1 cellular context compared by ENCODE assay signal in the genomic region with DNA sequence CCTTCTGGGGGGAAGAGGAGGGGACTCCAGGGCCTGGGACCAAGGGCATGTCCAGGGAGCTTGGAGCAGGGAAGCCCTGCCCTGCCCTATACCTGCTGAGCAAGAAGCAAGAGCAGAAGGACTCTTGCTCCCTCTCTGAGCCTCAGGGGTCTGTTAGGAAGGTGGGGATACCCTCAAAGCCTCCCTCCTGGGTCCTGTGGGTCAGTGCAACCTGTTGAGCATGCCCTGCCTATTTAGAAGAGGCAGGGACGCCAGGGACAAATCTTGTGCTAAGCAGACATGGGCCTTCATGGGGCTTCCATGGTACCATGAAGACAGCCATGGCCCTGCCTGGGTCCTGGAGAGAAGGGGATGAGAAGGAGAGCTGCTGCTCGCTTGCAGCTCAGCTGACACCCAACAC.
TF ChIP-seq lines count a peak whose summit lies in the region.

No MANE protein-coding gene starts in this region.

TF ChIP-seq in H1, 55 proteins besides CTCF, POLR2A, EP300 and RAD21:
- TF ChIP-seq SP4 (IDR thresholded peaks at IDR 0.05; ENCODE audit: low read length) (no peak), CHD2 (IDR thresholded peaks at IDR 0.05; ENCODE audit: low read length) (no peak), TAF1 (IDR thresholded peaks at IDR 0.05; ENCODE audit: low read depth, low read length) (no peak), SP2 (IDR thresholded peaks at IDR 0.05; ENCODE audit: low read length) (no peak), CBX5 (IDR thresholded peaks at IDR 0.05; ENCODE audit: low read depth, low read length) (no peak), SIN3A (conservative IDR thresholded peaks at IDR 0.05 in 1 of 2, IDR thresholded peaks at IDR 0.05 in 1 of 2; ENCODE audit: low read depth in 1 of 2, low read length in 2 of 2) (no peak)
- TF ChIP-seq, protein P1, sequence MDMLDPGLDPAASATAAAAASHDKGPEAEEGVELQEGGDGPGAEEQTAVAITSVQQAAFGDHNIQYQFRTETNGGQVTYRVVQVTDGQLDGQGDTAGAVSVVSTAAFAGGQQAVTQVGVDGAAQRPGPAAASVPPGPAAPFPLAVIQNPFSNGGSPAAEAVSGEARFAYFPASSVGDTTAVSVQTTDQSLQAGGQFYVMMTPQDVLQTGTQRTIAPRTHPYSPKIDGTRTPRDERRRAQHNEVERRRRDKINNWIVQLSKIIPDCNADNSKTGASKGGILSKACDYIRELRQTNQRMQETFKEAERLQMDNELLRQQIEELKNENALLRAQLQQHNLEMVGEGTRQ (IDR thresholded peaks at IDR 0.05; ENCODE audit: low read length) = no peak
